ENCODE assay signal across 10 cellular contexts in genomic region chr14:78530078-78530477, GRCh38.
A peak's percentile ranks its signal among the peaks of the same experiment; 100 is the strongest.
DNase-seq lines count a peak whose midpoint lies in the region; ATAC-seq, FAIRE-seq and TF ChIP-seq lines count a peak whose summit lies in the region.
"Had no signal": no experiment of that assay in that cellular context is flagged by ENCODE, and none has a peak within 500 bp of the region (broad histone marks: within the 10 kb centered on the region; RNA-seq: fewer than 3 reads in every experiment).

No MANE protein-coding gene starts in this region.

- H3K27ac ChIP-seq in osteoblast (ENCODE audit: low read depth, low read length): no peak overlapping the region
- H3K27ac ChIP-seq: esophagus squamous epithelium had no signal

- H3K27me3 ChIP-seq in bronchial epithelial cell (ENCODE audit: control insufficient read depth, insufficient read depth, low read length) (no peaks in the 10 kb centered on the region), osteoblast (ENCODE audit: insufficient read depth, low read length) (no peaks in the 10 kb centered on the region)
- H3K27me3 ChIP-seq: esophagus squamous epithelium had no signal

- TF ChIP-seq POLR2A in NB4 (IDR thresholded peaks at IDR 0.05; ENCODE audit: extremely low read depth, insufficient read length): no peak

- H4K20me1 ChIP-seq in osteoblast (ENCODE audit: insufficient read depth, low read length): no peaks in the 10 kb centered on the region

- H2AFZ ChIP-seq in osteoblast (ENCODE audit: low read length): no peak overlapping the region

- no peak overlapping the region for H3K4me2 ChIP-seq in osteoblast (ENCODE audit: insufficient read depth, low read length)

- FAIRE-seq in bronchial epithelial cell (lab: Jason Lieb, UNC): no peak
- FAIRE-seq: HTR-8/SVneo had no signal

- H3K4me1 ChIP-seq in osteoblast (ENCODE audit: insufficient read depth, low read length): no peaks in the 10 kb centered on the region
- H3K4me1 ChIP-seq: esophagus squamous epithelium had no signal

- H3K4me3 ChIP-seq in NB4 (ENCODE audit: low read depth, low read length) (no peak overlapping the region), bronchial epithelial cell (ENCODE audit: low read depth, low read length) (no peak overlapping the region), osteoblast (ENCODE audit: insufficient read depth, low read length) (no peak overlapping the region)
- H3K4me3 ChIP-seq: esophagus squamous epithelium had no signal

- peaks cover 3% of the 10 kb centered on the region for H3K9me3 ChIP-seq in osteoblast (ENCODE audit: low read depth, low read length)
- H3K9me3 ChIP-seq: esophagus squamous epithelium had no signal

- H3K79me2 ChIP-seq in osteoblast (ENCODE audit: insufficient read depth, low read length): no peaks in the 10 kb centered on the region

- H3K36me3 ChIP-seq in bronchial epithelial cell (ENCODE audit: control insufficient read depth, insufficient read depth, low read length): no peaks in the 10 kb centered on the region
- H3K36me3 ChIP-seq in osteoblast (ENCODE audit: insufficient read depth, low read length): no peaks in the 10 kb centered on the region
- H3K36me3 ChIP-seq: esophagus squamous epithelium had no signal

- TF ChIP-seq CTCF in NB4 (IDR thresholded peaks at IDR 0.05; ENCODE audit: low read depth, low read length): no peak
- TF ChIP-seq CTCF in bronchial epithelial cell (IDR thresholded peaks at IDR 0.05; ENCODE audit: insufficient read depth, low read length, severe bottlenecking): no peak
- no peak for TF ChIP-seq CTCF in osteoblast (IDR thresholded peaks at IDR 0.05; ENCODE audit: extremely low read depth, low read depth, low read length)

- peak; percentile 1 to 12 for DNase-seq in NOMO-1 (lab: John Stamatoyannopoulos, UW; ENCODE audit: unreplicated experiment in 2 of 2)
- DNase-seq in NOMO-1 treated with dmso at 0.1 percent for 144 hours (lab: John Stamatoyannopoulos, UW; ENCODE audit: unreplicated experiment): no peak
- DNase-seq in NB4 (ENCODE audit: low read depth): peak; percentile 45
- peak; percentile 18 for DNase-seq in bronchial epithelial cell (ENCODE audit: low read depth)
- DNase-seq in osteoblast (ENCODE audit: insufficient read length, low spot score, missing footprints): peak; percentile 34
- DNase-seq in GDM1 (lab: John Stamatoyannopoulos, UW): no peak
- DNase-seq in ureter (ENCODE audit: low spot score): no peak
- DNase-seq: esophagus squamous epithelium had no signal

- ATAC-seq in HG02642 (IDR thresholded peaks at IDR 0.05; ENCODE audit: poor library complexity, unreplicated experiment): no peak

Comparison
In these comparisons a context has a peak if more than half of its experiments do, and no peak if none do; other contexts are left out.
1. DNase-seq: peak in NOMO-1 (2 of 2), NB4 (single experiment), bronchial epithelial cell (single experiment) and osteoblast (single experiment); none in NOMO-1 treated with dmso at 0.1 percent for 144 hours (single experiment), GDM1 (single experiment) and ureter (single experiment).